15 cellular contexts compared by ENCODE assay signal in the genomic region with DNA sequence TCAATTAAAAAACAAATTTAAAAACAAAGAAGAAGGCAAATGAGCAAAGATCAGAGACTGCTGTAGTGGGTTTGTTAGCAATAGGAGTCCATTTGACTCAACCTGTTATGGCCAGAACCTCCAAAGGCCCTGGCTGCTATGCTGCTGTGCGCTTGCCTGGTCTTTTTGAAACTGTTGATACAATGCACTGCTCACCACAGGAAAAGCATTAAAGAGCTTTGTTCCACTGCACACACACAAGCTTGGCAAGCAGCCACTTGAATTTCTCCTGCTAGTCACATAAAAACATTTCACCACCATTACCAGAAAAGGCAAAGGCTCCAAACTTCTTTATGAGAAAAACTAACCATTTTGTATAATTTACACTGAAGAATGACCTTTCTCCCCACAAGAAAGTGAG.
A peak's percentile ranks its signal among the peaks of the same experiment; 100 is the strongest.
DNase-seq lines count a peak whose midpoint lies in the region; TF ChIP-seq lines count a peak whose summit lies in the region.
"Had no signal": no experiment of that assay in that cellular context is flagged by ENCODE, and none has a peak within 500 bp of the region (broad histone marks: within the 10 kb centered on the region; RNA-seq: fewer than 3 reads in every experiment).

No MANE protein-coding gene starts in this region.

- no peaks in the 10 kb centered on the region for H4K20me1 ChIP-seq in hepatocyte (ENCODE audit: insufficient read depth, poor library complexity, severe bottlenecking)

- H3K4me1 Mint-ChIP-seq in activated CD4-positive, alpha-beta T cell treated with anti-CD3 and anti-CD28 coated beads, Interleukin-2, amount 10 ng/mL, durations not matched to agents 7 days and 5 days: no peaks in the 10 kb centered on the region
- H3K4me1 Mint-ChIP-seq: central memory CD8-positive, alpha-beta T cell had no signal

- no peak for TF ChIP-seq EP300 in sigmoid colon (IDR thresholded peaks at IDR 0.05)

- H3K79me2 ChIP-seq in hepatocyte: no peaks in the 10 kb centered on the region

- no peaks in the 10 kb centered on the region for H3K36me3 Mint-ChIP-seq in activated CD4-positive, alpha-beta T cell treated with anti-CD3 and anti-CD28 coated beads, Interleukin-2, amount 10 ng/mL, durations not matched to agents 7 days and 5 days (ENCODE audit: low read depth)

- H3K4me1 ChIP-seq in hepatocyte (ENCODE audit: insufficient read depth): peaks cover 9% of the 10 kb centered on the region
- peaks cover 0 to 43% (median 30%) of the 10 kb centered on the region in 4 donors for H3K4me1 ChIP-seq in sigmoid colon
- H3K4me1 ChIP-seq in BE2C: no peaks in the 10 kb centered on the region

- DNase-seq in NCI-H128 (lab: John Stamatoyannopoulos, UW; ENCODE audit: unreplicated experiment) (peak; percentile 51), hepatocyte (ENCODE audit: low spot score) (peak; percentile 63), sigmoid colon (peak; percentile 68), BE2C (no peak), lower leg skin (ENCODE audit: low spot score in 2 of 2) (no peak), NCI-H1694 (lab: John Stamatoyannopoulos, UW) (no peak)
- DNase-seq in activated CD4-positive, alpha-beta T cell treated with anti-CD3 and anti-CD28 coated beads, Interleukin-2, amount 10 ng/mL, durations not matched to agents 7 days and 5 days: no peak
- DNase-seq: activated CD4-positive, CD25-positive, alpha-beta regulatory T cell; activated T-cell treated with anti-CD3 and anti-CD28 coated beads, Interleukin-2, amount 50 U/mL, for 24 hours; glutamatergic neuron; NCI-H187; small intestine had no signal

- POLR2A ChIA-PET in activated CD4-positive, alpha-beta T cell treated with anti-CD3 and anti-CD28 coated beads, Interleukin-2, amount 10 ng/mL, durations not matched to agents 7 days and 5 days (lab: Charles Lee): no interaction called here

- CTCF ChIA-PET in activated CD4-positive, alpha-beta T cell treated with anti-CD3 and anti-CD28 coated beads, Interleukin-2, amount 10 ng/mL, durations not matched to agents 7 days and 5 days (lab: Charles Lee): no interaction called here

- intact Hi-C loops in sigmoid colon (cut with DNase I): no loop called here
- intact Hi-C loops in lower leg skin (cut with DNase I; ENCODE audit: low total_unique reads): no loop called here

- no peaks in the 10 kb centered on the region for H3K9me3 Mint-ChIP-seq in activated CD4-positive, alpha-beta T cell treated with anti-CD3 and anti-CD28 coated beads, Interleukin-2, amount 10 ng/mL, durations not matched to agents 7 days and 5 days
- H3K9me3 Mint-ChIP-seq: activated T-cell treated with anti-CD3 and anti-CD28 coated beads, Interleukin-2, amount 50 U/mL, for 24 hours had no signal

- H3K9me2 ChIP-seq in hepatocyte (replicated peaks; ENCODE audit: insufficient read depth): no peaks in the 10 kb centered on the region

- no peak overlapping the region for H2AFZ ChIP-seq in hepatocyte

- H3K9me3 ChIP-seq in hepatocyte (ENCODE audit: low read depth): no peaks in the 10 kb centered on the region
- no peaks in the 10 kb centered on the region for H3K9me3 ChIP-seq in sigmoid colon
- no peaks in the 10 kb centered on the region for H3K9me3 ChIP-seq in BE2C

- H3K27ac ChIP-seq in VCaP (peak overlapping the region; percentile 70), hepatocyte (peak overlapping the region; percentile 68), sigmoid colon (peak overlapping the region in 3 of 4 donors; percentile 67 to 77 (median 76))
- H3K27ac ChIP-seq: HL-60 had no signal

- no peak for TF ChIP-seq CTCF in VCaP (conservative IDR thresholded peaks at IDR 0.05)
- no peak for TF ChIP-seq CTCF in hepatocyte (IDR thresholded peaks at IDR 0.05; ENCODE audit: poor library complexity)
- no peak for TF ChIP-seq CTCF in sigmoid colon (IDR thresholded peaks at IDR 0.05)
- TF ChIP-seq CTCF in BE2C (IDR thresholded peaks at IDR 0.05; ENCODE audit: low read depth, low read length): no peak
- no peak for TF ChIP-seq CTCF in lower leg skin (IDR thresholded peaks at IDR 0.05)

- WGBS in hepatocyte (ENCODE audit: low lambda C conversion rate, missing lambda C conversion rate): 62% methylated on average over 1 of the region's 1 CpG
- WGBS in sigmoid colon, 2 donors: 38 to 56% methylated on average over 1 of the region's 1 CpG
- WGBS in lower leg skin, 2 donors: 54 to 67% methylated on average over 1 of the region's 1 CpG

- no peak overlapping the region for H3K4me2 ChIP-seq in hepatocyte

- no peaks in the 10 kb centered on the region for H3K36me3 ChIP-seq in hepatocyte (replicated peaks; ENCODE audit: insufficient read depth, low read depth)
- no peaks in the 10 kb centered on the region for H3K36me3 ChIP-seq in sigmoid colon
- H3K36me3 ChIP-seq in BE2C: no peaks in the 10 kb centered on the region

- H3K27me3 ChIP-seq in hepatocyte (no peaks in the 10 kb centered on the region), sigmoid colon (no peaks in the 10 kb centered on the region), BE2C (no peaks in the 10 kb centered on the region)

- H3K4me3 Mint-ChIP-seq in activated CD4-positive, alpha-beta T cell treated with anti-CD3 and anti-CD28 coated beads, Interleukin-2, amount 10 ng/mL, durations not matched to agents 7 days and 5 days: no peak overlapping the region
- H3K4me3 Mint-ChIP-seq: activated T-cell treated with anti-CD3 and anti-CD28 coated beads, Interleukin-2, amount 50 U/mL, for 24 hours; central memory CD8-positive, alpha-beta T cell had no signal

- H3K27ac Mint-ChIP-seq in activated CD4-positive, alpha-beta T cell treated with anti-CD3 and anti-CD28 coated beads, Interleukin-2, amount 10 ng/mL, durations not matched to agents 7 days and 5 days: no peak overlapping the region
- H3K27ac Mint-ChIP-seq: activated T-cell treated with anti-CD3 and anti-CD28 coated beads, Interleukin-2, amount 50 U/mL, for 24 hours had no signal

- no peak for TF ChIP-seq POLR2A in sigmoid colon (IDR thresholded peaks at IDR 0.05)
- no peak for TF ChIP-seq POLR2A in lower leg skin (IDR thresholded peaks at IDR 0.05)

- no peaks in the 10 kb centered on the region for H3K27me3 Mint-ChIP-seq in activated CD4-positive, alpha-beta T cell treated with anti-CD3 and anti-CD28 coated beads, Interleukin-2, amount 10 ng/mL, durations not matched to agents 7 days and 5 days
- H3K27me3 Mint-ChIP-seq: central memory CD8-positive, alpha-beta T cell had no signal

- H3K4me3 ChIP-seq in hepatocyte (no peak overlapping the region), sigmoid colon (no peak overlapping the region), BE2C (ENCODE audit: low read depth, low read length) (no peak overlapping the region), lower leg skin (ENCODE audit: low read depth, poor library complexity, severe bottlenecking) (no peak overlapping the region)

Comparison
In these comparisons a context has a peak if more than half of its experiments do, and no peak if none do; other contexts are left out.
1. DNase-seq: peak in NCI-H128 (single experiment), hepatocyte (single experiment) and sigmoid colon (single experiment); none in BE2C (single experiment), activated CD4-positive, alpha-beta T cell treated with anti-CD3 and anti-CD28 coated beads, Interleukin-2, amount 10 ng/mL, durations not matched to agents 7 days and 5 days (single experiment), lower leg skin (0 of 2) and NCI-H1694 (single experiment).
2. Peak in every context shown above with its lines, with median percentiles within 50 percentile points of each other: H3K27ac ChIP-seq.